Comparison of ENCODE assay signal across 8 cellular contexts in genomic region chr16:89864421-89864820, GRCh38.
DNase-seq lines count a peak whose midpoint lies in the region; ATAC-seq lines count a peak whose summit lies in the region.

No MANE protein-coding gene starts in this region.

- H3K4me3 ChIP-seq in mucosa of rectum (ENCODE audit: low read length in 2 of 2): no peak overlapping the region

- H3K9me3 ChIP-seq in mucosa of rectum (ENCODE audit: control insufficient read depth in 2 of 2, low read length in 2 of 2): peaks cover 0 to 3% of the 10 kb centered on the region in 2 donors

- H3K27ac ChIP-seq in mucosa of rectum (ENCODE audit: low read depth in 2 of 2, low read length in 2 of 2): peak overlapping the region; percentile 48 to 67

- ATAC-seq in HG03025 (IDR thresholded peaks at IDR 0.05; ENCODE audit: low FRiP score, unreplicated experiment) (peak; percentile 30), HG03135 (IDR thresholded peaks at IDR 0.05; ENCODE audit: unreplicated experiment) (no peak)

- DNase-seq in CD1c-positive myeloid dendritic cell (ENCODE audit: extremely low spot score) (peak; percentile 47), astrocyte of the hippocampus (ENCODE audit: low read depth, low spot score) (peak; percentile 46), NCI-H187 (lab: John Stamatoyannopoulos, UW) (no peak), LoVo (ENCODE audit: low spot score) (no peak), GF-D8 (lab: John Stamatoyannopoulos, UW) (no peak)

- H3K9ac ChIP-seq in mucosa of rectum (ENCODE audit: low read depth in 1 of 2, low read length in 2 of 2): no peak overlapping the region

- peaks cover 12 to 19% of the 10 kb centered on the region in 2 donors for H3K4me1 ChIP-seq in mucosa of rectum (ENCODE audit: control insufficient read depth in 2 of 2, insufficient read depth in 2 of 2, low read length in 2 of 2)

- no peaks in the 10 kb centered on the region for H3K27me3 ChIP-seq in mucosa of rectum (ENCODE audit: control insufficient read depth in 2 of 2, insufficient read depth in 2 of 2, low read length in 2 of 2)

- peaks cover 28 to 29% of the 10 kb centered on the region in 2 donors for H3K36me3 ChIP-seq in mucosa of rectum (ENCODE audit: control insufficient read depth in 2 of 2, insufficient read depth in 2 of 2, low read length in 2 of 2)

Comparison
In these comparisons a context has a peak if more than half of its experiments do, and no peak if none do; other contexts are left out.
1. DNase-seq: peak in CD1c-positive myeloid dendritic cell (single experiment) and astrocyte of the hippocampus (single experiment); none in NCI-H187 (0 of 2), LoVo (single experiment) and GF-D8 (single experiment).